1 cellular context compared by ENCODE assay signal in genomic region chr19:48271531-48272151, GRCh38.
TF ChIP-seq lines count a peak whose summit lies in the region.

No MANE protein-coding gene starts in this region.

TF ChIP-seq in GM23338, 12 proteins besides CTCF, POLR2A, EP300 and RAD21 (continued from another document):
- no peak for TF ChIP-seq ZNF462 (CRISPR knock-in tag; IDR thresholded peaks at IDR 0.05)
- TF ChIP-seq ZNF331 (CRISPR knock-in tag; IDR thresholded peaks at IDR 0.05; ENCODE audit: low read depth) = no peak
- no peak for TF ChIP-seq JUNB (IDR thresholded peaks at IDR 0.05; ENCODE audit: unreplicated experiment)
- TF ChIP-seq EZH2 (IDR thresholded peaks at IDR 0.05; ENCODE audit: low read depth, unreplicated experiment) = no peak
- TF ChIP-seq NANOG (IDR thresholded peaks at IDR 0.05; ENCODE audit: borderline replicate concordance) = no peak
- no peak for TF ChIP-seq REST (IDR thresholded peaks at IDR 0.05; ENCODE audit: unreplicated experiment)
- no peak for TF ChIP-seq CREB1 (CRISPR knock-in tag; IDR thresholded peaks at IDR 0.05; ENCODE audit: low read depth)
